Comparison of ENCODE assay signal across 8 cellular contexts in genomic region chr1:175192111-175192629, GRCh38. TPM values are rescaled to one million over a fixed set of nuclear protein-coding genes. Genes with fewer than 3 reads are reported as not detected.
DNase-seq lines count a peak whose midpoint lies in the region; ATAC-seq, FAIRE-seq and TF ChIP-seq lines count a peak whose summit lies in the region.

No MANE protein-coding gene starts in this region.

- H3K4me2 ChIP-seq in HepG2 (ENCODE audit: low read depth, low read length), result peak overlapping the region; percentile 82

- TF ChIP-seq CTCF in Calu3 (IDR thresholded peaks at IDR 0.05; ENCODE audit: unreplicated experiment) (no peak), HL-60 (IDR thresholded peaks at IDR 0.05; ENCODE audit: insufficient read depth, low read length) (no peak), choroid plexus epithelial cell (conservative IDR thresholded peaks at IDR 0.05; ENCODE audit: low read depth, low read length) (no peak), HepG2 (CRISPR knock-in tag; IDR thresholded peaks at IDR 0.05) (no peak)

- peak overlapping the region; percentile 86 for H3K4me3 Mint-ChIP-seq in Calu3 (ENCODE audit: low read depth, unreplicated experiment)

- FAIRE-seq in HepG2 (lab: Jason Lieb, UNC), result no peak

- peak; percentile 49 for ATAC-seq in HepG2
- no peak for ATAC-seq in HG03108 (IDR thresholded peaks at IDR 0.05; ENCODE audit: unreplicated experiment)
- no peak for ATAC-seq in GM18873 (IDR thresholded peaks at IDR 0.05; ENCODE audit: low FRiP score, unreplicated experiment)

- in situ Hi-C loops in HepG2 (cut with HindIII; ENCODE audit: extremely low pct_ligation_motif_present, low pct_unique_long_range_greater_than_20kb), result no loop called here

- no peaks in the 10 kb centered on the region for H4K20me1 ChIP-seq in HepG2 (ENCODE audit: insufficient read depth, low read length)

- H3K9me3 ChIP-seq in HepG2 (ENCODE audit: low read length), result no peaks in the 10 kb centered on the region

- 0 out of 2 replicates have a peak overlapping the region, but pooled peaks have one; percentile 0 for H3K9ac ChIP-seq in HepG2 (ENCODE audit: insufficient read depth, low read depth, low read length)

- no peaks in the 10 kb centered on the region for H3K9me3 Mint-ChIP-seq in Calu3 (ENCODE audit: low read depth, unreplicated experiment)

- no peaks in the 10 kb centered on the region for H3K27me3 Mint-ChIP-seq in Calu3 (ENCODE audit: unreplicated experiment)

- no peak for TF ChIP-seq EP300 in HepG2 (IDR thresholded peaks at IDR 0.05; ENCODE audit: low read depth in 2 of 2, low read length in 2 of 2)
- TF ChIP-seq EP300 in HepG2 (CRISPR knock-in tag; IDR thresholded peaks at IDR 0.05; ENCODE audit: borderline replicate concordance), result no peak

- no peak for TF ChIP-seq POLR2A in HepG2 (IDR thresholded peaks at IDR 0.05; ENCODE audit: insufficient read depth in 1 of 2, low read depth in 2 of 2, low read length in 2 of 2)

- CTCF ChIA-PET in Calu3 (lab: Charles Lee), result interaction anchor here (0.9 to 1.7 kb wide), 5 partner anchors 29 to 127 kb away, joined by 3 to 14 read pairs (median 7); no protein-coding TSS in a partner anchor
- CTCF ChIA-PET in HepG2 (lab: Yijun Ruan, JAX; ENCODE audit: low intra/inter-chr PET ratio, low total read pairs), result no interaction called here

- peaks cover 21% of the 10 kb centered on the region for H3K4me1 ChIP-seq in HepG2 (ENCODE audit: insufficient read depth, low read length)

- H3K27ac Mint-ChIP-seq in Calu3 (ENCODE audit: unreplicated experiment), result peak overlapping the region; percentile 89

- H3K4me1 Mint-ChIP-seq in Calu3 (ENCODE audit: low read depth, unreplicated experiment), result peaks cover 42% of the 10 kb centered on the region

- peak; percentile 70 for DNase-seq in Calu3
- DNase-seq in HL-60 (ENCODE audit: low read depth in 1 of 2, low spot score in 1 of 2), result no peak
- DNase-seq in T-helper 1 cell, result peak in 4 of 5 donors; percentile 10 to 45 (median 20)
- DNase-seq in choroid plexus epithelial cell (ENCODE audit: low read depth), result peak; percentile 11
- no peak for DNase-seq in HepG2 (ENCODE audit: low spot score)
- peak in 2 of 3 experiments; percentile 9 to 31 for DNase-seq in stimulated activated CD4-positive, alpha-beta T cell treated with anti-CD3 and anti-CD28 coated beads, TNF-alpha, amount 100 ng/mL, for 24 hours (ENCODE audit: low read depth in 3 of 3)

- no peak for TF ChIP-seq RAD21 in HepG2 (CRISPR knock-in tag; IDR thresholded peaks at IDR 0.05)

- 12% methylated on average over 16 of the region's 17 CpGs for WGBS in HepG2 (ENCODE audit: low lambda C conversion rate)

- intact Hi-C loops in Calu3 (cut with micrococcal nuclease; ENCODE audit: unreplicated experiment) (loop anchor here (1.0 to 5.0 kb wide), 2 partner anchors 37 to 75 kb away; no protein-coding TSS in a partner anchor), HepG2 (cut with micrococcal nuclease; ENCODE audit: unreplicated experiment) (loop anchor here (5.0 kb wide), 1 partner anchor 40 kb away; no protein-coding TSS in a partner anchor)

- no peaks in the 10 kb centered on the region for H3K27me3 ChIP-seq in HL-60 (ENCODE audit: insufficient read depth, poor library complexity, severe bottlenecking)
- peaks cover 0 to 9% of the 10 kb centered on the region in 2 experiments; a peak in 2 of 5 replicates for H3K27me3 ChIP-seq in HepG2 (ENCODE audit: control insufficient read depth in 1 of 2, insufficient read depth in 2 of 2, low read length in 2 of 2)

- H3K36me3 Mint-ChIP-seq in Calu3 (ENCODE audit: insufficient read depth, unreplicated experiment), result peaks cover 22% of the 10 kb centered on the region

- BruUV-seq in Calu3 (replicated peaks; lab: Mats Ljungman, UMichigan) (TSS peak; percentile 69), HepG2 (replicated peaks; lab: Mats Ljungman, UMichigan) (TSS peak; percentile 53)

- POLR2A ChIA-PET in HepG2 (lab: Yijun Ruan, JAX), result no interaction called here

- H3K27ac ChIP-seq in HL-60 (replicated peaks) (no peak overlapping the region), HepG2 (ENCODE audit: extremely low read length, insufficient read depth, low read length) (no peak overlapping the region)

- peak overlapping the region; percentile 49 for H3K4me3 ChIP-seq in HL-60 (replicated peaks; ENCODE audit: insufficient read depth, low read length)
- H3K4me3 ChIP-seq in choroid plexus epithelial cell (ENCODE audit: low read depth, low read length), result peak overlapping the region; percentile 44
- H3K4me3 ChIP-seq in HepG2 (replicated peaks in 1 of 3; ENCODE audit: insufficient read depth in 1 of 3, low read depth in 2 of 3, low read length in 3 of 3), result peak overlapping the region; percentile 46 to 66 (median 59); a peak in 5 of 6 replicates

- H3K79me2 ChIP-seq in HepG2 (ENCODE audit: insufficient read depth, low read length), result no peaks in the 10 kb centered on the region

- no peaks in the 10 kb centered on the region for H3K36me3 ChIP-seq in HepG2 (replicated peaks in 1 of 2; ENCODE audit: control insufficient read depth in 1 of 2, insufficient read depth in 2 of 2, low read length in 2 of 2)

- H2AFZ ChIP-seq in HepG2 (ENCODE audit: low read length), result no peak overlapping the region

TF ChIP-seq in HepG2, 621 proteins besides CTCF, POLR2A, EP300 and RAD21:
- TF ChIP-seq SKI (IDR thresholded peaks at IDR 0.05; ENCODE audit: partially characterized antibody), result no peak
- TF ChIP-seq PRDM15 (CRISPR knock-in tag; IDR thresholded peaks at IDR 0.05), result 0 out of 2 replicates have a peak, but pooled peaks have one; percentile 47
- TF ChIP-seq ZNF431 (CRISPR knock-in tag; IDR thresholded peaks at IDR 0.05; ENCODE audit: borderline replicate concordance, low read depth), result no peak

RNA-seq across cellular contexts. Expression of gene KIAA0040, which starts 0.4 kb away (rescaled TPM):
- total RNA-seq in Calu3 (2022) (24.3 and 33.4 TPM in 2 replicates), HepG2 (2016; rRNA removed; fragmentation: Illumina TruSeq; extraction: Trizol) (0.24 and 0.63 TPM in 2 replicates)
- total RNA-seq in HepG2 (2016; cell fraction: cytosol; rRNA removed; fragmentation: Illumina TruSeq; extraction: Trizol; ENCODE audit: low read depth), result 0.09 TPM in 1 of 2 replicates, not detected in the other
- 0.37 and 0.39 TPM in 2 replicates for total RNA-seq in HepG2 (2016; cell fraction: insoluble cytoplasmic fraction; rRNA removed; fragmentation: Illumina TruSeq; extraction: Trizol)
- total RNA-seq in HepG2 (2016; cell fraction: membrane; rRNA removed; fragmentation: Illumina TruSeq; extraction: Trizol), result 0.15 and 0.62 TPM in 2 replicates
- 0.37 and 0.50 TPM in 2 replicates for total RNA-seq in HepG2 (2016; cell fraction: nucleus; rRNA removed; fragmentation: Illumina TruSeq; extraction: Trizol)
- 0.22 and 0.26 TPM in 2 replicates for polyA plus RNA-seq in HepG2 (2011; rRNA removed)
- polyA plus RNA-seq in HepG2 (2011; cell fraction: cytosol; rRNA removed), result 0.31 and 0.58 TPM in 2 replicates
- 0.21 and 0.27 TPM in 2 replicates for polyA plus RNA-seq in HepG2 (2011; cell fraction: nucleus; rRNA removed)
- polyA plus RNA-seq in HepG2 (2012), result 0.12 and 0.19 TPM in 2 replicates
- 0.07 and 0.11 TPM in 2 replicates for polyA plus RNA-seq in HepG2 (2016; cell fraction: cytosol; fragmentation: Illumina TruSeq; extraction: Trizol; ENCODE audit: low read depth)
- polyA plus RNA-seq in HepG2 (2016; cell fraction: insoluble cytoplasmic fraction; fragmentation: Illumina TruSeq; extraction: Trizol; ENCODE audit: low read depth), result 0.49 and 0.85 TPM in 2 replicates
- polyA plus RNA-seq in HepG2 (2016; cell fraction: membrane; fragmentation: Illumina TruSeq; extraction: Trizol; ENCODE audit: low read depth), result 0.15 and 0.27 TPM in 2 replicates
- polyA plus RNA-seq in HepG2 (2016; cell fraction: nucleus; fragmentation: Illumina TruSeq; extraction: Trizol; ENCODE audit: insufficient read depth, low read depth), result 0.45 and 0.57 TPM in 2 replicates
- polyA minus RNA-seq in HepG2 (2011; rRNA and poly(A)+ RNA removed; ENCODE audit: low replicate concordance), result 0.44 and 15.3 TPM in 2 replicates
- polyA minus RNA-seq in HepG2 (2011; cell fraction: cytosol; rRNA and poly(A)+ RNA removed), result 0.88 and 0.89 TPM in 2 replicates
- polyA minus RNA-seq in HepG2 (2011; cell fraction: nucleus; rRNA and poly(A)+ RNA removed), result 0.25 and 0.39 TPM in 2 replicates

Comparison
In these comparisons a context has a peak if more than half of its experiments do, and no peak if none do; other contexts are left out.
1. DNase-seq: peak in Calu3 (single experiment), T-helper 1 cell (4 of 5), choroid plexus epithelial cell (single experiment) and stimulated activated CD4-positive, alpha-beta T cell treated with anti-CD3 and anti-CD28 coated beads, TNF-alpha, amount 100 ng/mL, for 24 hours (2 of 3); none in HL-60 (0 of 2) and HepG2 (single experiment).
2. RNA of gene KIAA0040, which starts 0.4 kb away (total RNA-seq): 24.3 to 33.4 TPM in Calu3; 0.09 to 0.63 TPM in HepG2; every median in the first group is over 10 times any median in the second.
3. Peak in every context shown above with its lines, with median percentiles within 50 percentile points of each other: H3K4me3 ChIP-seq.